In genomic region chr1:8580566-8580965, GRCh38 we compare ENCODE assay signal across 18 cellular contexts.
"Had no signal": no experiment of that assay in that cellular context is flagged by ENCODE, and none has a peak within 500 bp of the region (broad histone marks: within the 10 kb centered on the region; RNA-seq: fewer than 3 reads in every experiment).

No MANE protein-coding gene starts in this region.

- H3K9me3 Mint-ChIP-seq: activated naive CD8-positive, alpha-beta T cell treated with anti-CD3 and anti-CD28 coated beads for 36 hours; effector memory CD8-positive, alpha-beta T cell; memory B cell; nephron; T-cell; type B pancreatic cell had no signal

- H3K4me3 Mint-ChIP-seq: activated naive CD8-positive, alpha-beta T cell treated with anti-CD3 and anti-CD28 coated beads for 36 hours; effector memory CD8-positive, alpha-beta T cell; memory B cell; nephron; T-cell; type B pancreatic cell had no signal

- H3K4me1 Mint-ChIP-seq: memory B cell had no signal

- H3K4me3 ChIP-seq: right lobe of liver, suprapubic skin had no signal

- H3K27ac Mint-ChIP-seq: activated naive CD8-positive, alpha-beta T cell treated with anti-CD3 and anti-CD28 coated beads for 36 hours; effector memory CD8-positive, alpha-beta T cell; memory B cell; T-cell; type B pancreatic cell had no signal

- H3K27me3 ChIP-seq: right lobe of liver, suprapubic skin had no signal

- H3K9me3 ChIP-seq: right lobe of liver, suprapubic skin had no signal

- DNase-seq: activated CD4-positive, alpha-beta T cell treated with anti-CD3 and anti-CD28 coated beads, Interleukin-2, amount 50 U/mL, for 1 hour; activated CD8-positive, alpha-beta memory T cell treated with anti-CD3 and anti-CD28 coated beads for 24 hours; activated naive CD8-positive, alpha-beta T cell treated with anti-CD3 and anti-CD28 coated beads for 36 hours; dermis blood vessel endothelial cell; effector memory CD8-positive, alpha-beta T cell; head of caudate nucleus; occipital lobe; right lobe of liver; stimulated activated naive CD8-positive, alpha-beta T cell treated with anti-CD3 and anti-CD28 coated beads, Interleukin-15, Interleukin-2, amounts not matched to agents 100 U/mL and 50 U/mL, for 24 hours; T-cell; T-helper 9 cell had no signal

- H3K27ac ChIP-seq: epithelial cell of prostate, right lobe of liver, suprapubic skin had no signal

- H3K4me1 ChIP-seq: right lobe of liver, suprapubic skin had no signal

- H3K27me3 Mint-ChIP-seq: activated naive CD8-positive, alpha-beta T cell treated with anti-CD3 and anti-CD28 coated beads for 36 hours; effector memory CD8-positive, alpha-beta T cell; memory B cell; T-cell; type B pancreatic cell had no signal

- ATAC-seq: activated CD4-positive, CD25-positive, alpha-beta regulatory T cell treated with anti-CD3 and anti-CD28 coated beads, Interleukin-2, amount 50 U/mL, for 24 hours; effector memory CD8-positive, alpha-beta T cell; left lobe of liver; right lobe of liver; stimulated activated naive CD8-positive, alpha-beta T cell treated with anti-CD3 and anti-CD28 coated beads, Interleukin-15, Interleukin-2, amounts not matched to agents 100 U/mL and 50 U/mL, for 24 hours; T-cell had no signal

- H3K36me3 ChIP-seq: right lobe of liver, suprapubic skin had no signal
